23 cellular contexts compared by ENCODE assay signal in the genomic region with DNA sequence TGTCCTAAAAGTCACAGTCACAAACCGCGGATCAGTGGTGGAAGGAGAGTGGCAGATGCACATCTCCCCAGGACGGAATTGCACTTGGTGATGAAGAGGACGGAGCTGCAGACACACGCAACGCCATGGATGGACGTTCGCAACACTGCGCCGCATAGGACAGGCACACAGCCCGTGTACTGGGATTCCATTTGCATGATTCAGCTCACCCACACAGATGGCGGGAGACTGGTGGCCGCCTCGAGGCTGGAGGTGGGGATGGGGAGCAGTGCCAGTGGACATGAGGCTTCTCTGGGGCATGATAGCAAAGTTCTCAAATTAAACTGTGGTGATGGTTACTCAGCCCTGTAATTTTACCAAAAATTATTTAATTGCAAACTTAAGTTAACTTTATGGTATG. TPM values are rescaled to one million over a fixed set of nuclear protein-coding genes. Genes with fewer than 3 reads are reported as not detected.
DNase-seq lines count a peak whose midpoint lies in the region; ATAC-seq, FAIRE-seq and TF ChIP-seq lines count a peak whose summit lies in the region.
"Had no signal": no experiment of that assay in that cellular context is flagged by ENCODE, and none has a peak within 500 bp of the region (broad histone marks: within the 10 kb centered on the region; RNA-seq: fewer than 3 reads in every experiment).

No MANE protein-coding gene starts in this region.

- peaks cover 13% of the 10 kb centered on the region for H3K27me3 ChIP-seq in IMR-90 (ENCODE audit: control insufficient read depth, insufficient read depth, low read length)
- peaks cover 0 to 9% (median 5%) of the 10 kb centered on the region in 4 experiments; a peak in 5 of 7 replicates for H3K27me3 ChIP-seq in H1 (replicated peaks in 1 of 4; ENCODE audit: control insufficient read depth in 3 of 4, extremely low read depth in 1 of 4, insufficient read depth in 3 of 4, low read length in 3 of 4)
- peaks cover 13% of the 10 kb centered on the region for H3K27me3 ChIP-seq in osteoblast (ENCODE audit: insufficient read depth, low read length)
- peaks cover 4 to 9% of the 10 kb centered on the region in 2 experiments; a peak in 2 of 5 replicates for H3K27me3 ChIP-seq in HepG2 (ENCODE audit: control insufficient read depth in 1 of 2, insufficient read depth in 2 of 2, low read length in 2 of 2)
- H3K27me3 ChIP-seq: dorsolateral prefrontal cortex had no signal

- peaks cover 3% of the 10 kb centered on the region; the same call in 1 of the 2 replicates for H3K4me1 ChIP-seq in IMR-90 (ENCODE audit: control insufficient read depth, insufficient read depth, low read length)
- no peaks in the 10 kb centered on the region; a peak in 1 of 7 replicates for H3K4me1 ChIP-seq in H1 (replicated peaks in 1 of 4; ENCODE audit: control insufficient read depth in 3 of 4, insufficient read depth in 4 of 4, low read length in 3 of 4)
- peaks cover 19% of the 10 kb centered on the region for H3K4me1 ChIP-seq in osteoblast (ENCODE audit: insufficient read depth, low read length)
- no peaks in the 10 kb centered on the region for H3K4me1 ChIP-seq in HepG2 (ENCODE audit: insufficient read depth, low read length)
- H3K4me1 ChIP-seq: SJCRH30 had no signal

- no peak overlapping the region for H3K4me3 ChIP-seq in IMR-90 (ENCODE audit: insufficient read depth, low read depth, low read length)
- no peak overlapping the region for H3K4me3 ChIP-seq in H1 (ENCODE audit: extremely low read depth in 1 of 4, insufficient read depth in 2 of 4, low read depth in 3 of 4, low read length in 4 of 4)
- H3K4me3 ChIP-seq in osteoblast (ENCODE audit: insufficient read depth, low read length), result no peak overlapping the region
- H3K4me3 ChIP-seq in HepG2 (replicated peaks in 1 of 3; ENCODE audit: insufficient read depth in 1 of 3, low read depth in 2 of 3, low read length in 3 of 3), result no peak overlapping the region
- H3K4me3 ChIP-seq: GM23338, SJCRH30 had no signal

- H4K20me1 ChIP-seq in IMR-90 (ENCODE audit: insufficient read depth, low read length) (peaks cover 70% of the 10 kb centered on the region), H1 (replicated peaks in 1 of 2; ENCODE audit: control insufficient read depth in 1 of 2, insufficient read depth in 2 of 2, low read length in 2 of 2) (peaks cover 0 to 9% of the 10 kb centered on the region in 2 experiments), osteoblast (ENCODE audit: insufficient read depth, low read length) (peaks cover 62% of the 10 kb centered on the region), HepG2 (ENCODE audit: insufficient read depth, low read length) (peaks cover 4% of the 10 kb centered on the region; the same call in 1 of the 2 replicates)

- no peak overlapping the region for H3K9ac ChIP-seq in IMR-90 (ENCODE audit: low read depth, low read length)
- H3K9ac ChIP-seq in H1 (replicated peaks in 1 of 4; ENCODE audit: extremely low read depth in 1 of 4, low read depth in 3 of 4, low read length in 3 of 4), result peak overlapping the region in 1 of 4 experiments; percentile 11; a peak in 1 of 7 replicates
- H3K9ac ChIP-seq in HepG2 (ENCODE audit: insufficient read depth, low read depth, low read length), result no peak overlapping the region

- H4K8ac ChIP-seq in IMR-90 (ENCODE audit: low read depth in 2 of 2, low read length in 2 of 2) (no peak overlapping the region), H1 (ENCODE audit: extremely low read depth, insufficient read depth, low read length) (peak overlapping the region; percentile 57; the same call in 1 of the 2 replicates)

- no peak overlapping the region for H2AK5ac ChIP-seq in IMR-90 (ENCODE audit: low read depth, low read length)
- H2AK5ac ChIP-seq in H1 (ENCODE audit: low read depth, low read length), result no peak overlapping the region

- no peak overlapping the region for H3K4ac ChIP-seq in IMR-90 (ENCODE audit: low read depth, low read length)
- no peak overlapping the region for H3K4ac ChIP-seq in H1 (replicated peaks; ENCODE audit: insufficient read length, low read depth, low read length)

- POLR2A ChIA-PET in IMR-90 (lab: Charles Lee; ENCODE audit: unreplicated experiment) (no interaction called here), H1 (lab: Charles Lee; ENCODE audit: partially characterized antibody) (no interaction called here), HepG2 (lab: Yijun Ruan, JAX) (no interaction called here)

- 86% methylated on average over 2 of the region's 14 CpGs; no CpG with 5 or more reads in 1 of the 2 experiments for WGBS in IMR-90 (ENCODE audit: extremely low coverage in 2 of 2, insufficient read length in 1 of 2), 2 experiments
- WGBS in H1 (ENCODE audit: extremely low coverage in 1 of 2, insufficient coverage in 1 of 2, insufficient read length in 1 of 2, insufficient replicate concordance in 2 of 2, low coverage in 1 of 2, low lambda C conversion rate in 2 of 2, missing lambda C conversion rate in 1 of 2), 2 experiments, result 95% methylated on average over 14 of the region's 14 CpGs; no CpG with 5 or more reads in 1 of the 2 experiments
- WGBS in HepG2 (ENCODE audit: low lambda C conversion rate), result 98% methylated on average over 14 of the region's 14 CpGs

- H3K36me3 ChIP-seq in IMR-90 (ENCODE audit: control insufficient read depth, insufficient read depth, low read length), result peaks cover 9% of the 10 kb centered on the region
- H3K36me3 ChIP-seq in H1 (ENCODE audit: control insufficient read depth in 2 of 4, insufficient read depth in 4 of 4, low read length in 3 of 4), result no peaks in the 10 kb centered on the region
- H3K36me3 ChIP-seq in osteoblast (ENCODE audit: insufficient read depth, low read length), result no peaks in the 10 kb centered on the region
- peaks cover 0 to 8% of the 10 kb centered on the region in 2 experiments; a peak in 1 of 5 replicates for H3K36me3 ChIP-seq in HepG2 (replicated peaks in 1 of 2; ENCODE audit: control insufficient read depth in 1 of 2, insufficient read depth in 2 of 2, low read length in 2 of 2)
- H3K36me3 ChIP-seq: SJCRH30 had no signal

- no peaks in the 10 kb centered on the region for H3K23me2 ChIP-seq in H1 (ENCODE audit: low read depth, low read length)

- no peak for FAIRE-seq in H1 (lab: Jason Lieb, UNC)
- no peak for FAIRE-seq in HepG2 (lab: Jason Lieb, UNC)

- H2BK15ac ChIP-seq in IMR-90 (ENCODE audit: low read depth, low read length) (no peak overlapping the region), H1 (ENCODE audit: low read length) (no peak overlapping the region)

- no peak overlapping the region for H3K4me2 ChIP-seq in IMR-90 (ENCODE audit: low read depth, low read length)
- H3K4me2 ChIP-seq in H1 (ENCODE audit: insufficient read depth in 1 of 2, low read depth in 2 of 2, low read length in 2 of 2), result no peak overlapping the region
- peak overlapping the region; percentile 3 for H3K4me2 ChIP-seq in osteoblast (ENCODE audit: insufficient read depth, low read length)
- no peak overlapping the region for H3K4me2 ChIP-seq in HepG2 (ENCODE audit: low read depth, low read length)
- H3K4me2 ChIP-seq: GM23338 had no signal

- peaks cover 0 to 52% of the 10 kb centered on the region in 2 experiments; a peak in 1 of 4 replicates for H3K79me2 ChIP-seq in H1 (ENCODE audit: control insufficient read depth in 1 of 2, insufficient read depth in 2 of 2, low read length in 2 of 2)
- H3K79me2 ChIP-seq in osteoblast (ENCODE audit: insufficient read depth, low read length), result peaks cover 76% of the 10 kb centered on the region
- peaks cover 23% of the 10 kb centered on the region for H3K79me2 ChIP-seq in HepG2 (ENCODE audit: insufficient read depth, low read length)

- no peak overlapping the region for H3K56ac ChIP-seq in IMR-90 (ENCODE audit: extremely low read depth, insufficient read depth, low read length)
- H3K56ac ChIP-seq in H1 (replicated peaks; ENCODE audit: insufficient read length, low read depth, low read length), result no peak overlapping the region

- H3K79me1 ChIP-seq in IMR-90 (ENCODE audit: low read depth in 1 of 2, low read length in 2 of 2) (peaks cover 28 to 72% of the 10 kb centered on the region in 2 experiments), H1 (ENCODE audit: low read depth, low read length) (peaks cover 24% of the 10 kb centered on the region)

- in situ Hi-C loops in IMR-90 (cut with MboI; ENCODE audit: low sequenced_read_pairs), result no loop called here
- in situ Hi-C loops in HepG2 (cut with HindIII; ENCODE audit: extremely low pct_ligation_motif_present, low pct_unique_long_range_greater_than_20kb), result no loop called here

- CTCF ChIA-PET in IMR-90 (lab: Yijun Ruan, JAX) (no interaction called here), H1 (lab: Charles Lee; ENCODE audit: partially characterized antibody) (interaction anchor here (1.1 to 2.6 kb wide), 3 partner anchors 8 to 100 kb away, joined by 3 to 12 read pairs (median 4); no protein-coding TSS in a partner anchor), HepG2 (lab: Yijun Ruan, JAX; ENCODE audit: low intra/inter-chr PET ratio, low total read pairs) (no interaction called here)

- H2AK9ac ChIP-seq in IMR-90 (replicated peaks; ENCODE audit: low read depth, low read length, poor library complexity), result peak overlapping the region; percentile 58

- H2BK120ac ChIP-seq in IMR-90 (ENCODE audit: low read depth, low read length) (no peak overlapping the region), H1 (replicated peaks; ENCODE audit: low read depth, low read length) (no peak overlapping the region)

- peak; percentile 78 for DNase-seq in A172 (ENCODE audit: low spot score)
- peak; percentile 31 for DNase-seq in IMR-90
- no peak for DNase-seq in H1 (ENCODE audit: low read depth in 1 of 2, low spot score in 2 of 2)
- DNase-seq in osteoblast (ENCODE audit: insufficient read length, low spot score, missing footprints), result peak; percentile 92
- no peak for DNase-seq in HepG2 (ENCODE audit: low spot score)
- DNase-seq in NOMO-1 treated with dmso at 0.1 percent for 144 hours (lab: John Stamatoyannopoulos, UW; ENCODE audit: unreplicated experiment), result no peak
- DNase-seq: activated CD4-positive, alpha-beta T cell treated with anti-CD3 and anti-CD28 coated beads, Interleukin-2, amount 50 U/mL, for 4 hours; activated gamma-delta T cell; CD4-positive, CD25-positive, alpha-beta regulatory T cell; left colon; midbrain; MV-4-11; NCI-H187; NCI-H774; SJCRH30 had no signal

- TF ChIP-seq POLR2A in IMR-90 (IDR thresholded peaks at IDR 0.05; ENCODE audit: low read depth, low read length), result no peak
- no peak for TF ChIP-seq POLR2A in H1 (IDR thresholded peaks at IDR 0.05; ENCODE audit: control extremely low read depth in 1 of 2, low read depth in 2 of 2, low read length in 2 of 2)
- TF ChIP-seq POLR2A in HepG2 (IDR thresholded peaks at IDR 0.05; ENCODE audit: insufficient read depth in 1 of 2, low read depth in 2 of 2, low read length in 2 of 2), result no peak

- TF ChIP-seq CTCF in IMR-90 (conservative IDR thresholded peaks at IDR 0.05; ENCODE audit: low read depth, low read length) (no peak), H1 (IDR thresholded peaks at IDR 0.05; ENCODE audit: control extremely low read depth in 1 of 3, insufficient read depth in 1 of 3, low read depth in 1 of 3, low read length in 3 of 3) (no peak), osteoblast (IDR thresholded peaks at IDR 0.05; ENCODE audit: extremely low read depth, low read depth, low read length) (no peak), HepG2 (CRISPR knock-in tag; IDR thresholded peaks at IDR 0.05) (no peak)

- TF ChIP-seq RAD21 in IMR-90 (IDR thresholded peaks at IDR 0.05; ENCODE audit: low read length) (no peak), H1 (IDR thresholded peaks at IDR 0.05 in 1 of 2, conservative IDR thresholded peaks at IDR 0.05 in 1 of 2; ENCODE audit: low read depth in 2 of 2, low read length in 2 of 2) (no peak), HepG2 (CRISPR knock-in tag; IDR thresholded peaks at IDR 0.05) (no peak)

- dilution Hi-C loops in IMR-90 (cut with HindIII; ENCODE audit: low sequenced_read_pairs, unreplicated experiment), result no loop called here

- intact Hi-C loops in IMR-90 (cut with micrococcal nuclease), result no loop called here
- intact Hi-C loops in HepG2 (cut with micrococcal nuclease; ENCODE audit: unreplicated experiment), result no loop called here

- BruUV-seq in IMR-90 (replicated peaks; lab: Mats Ljungman, UMichigan) (no TSS peak), HepG2 (replicated peaks; lab: Mats Ljungman, UMichigan) (no TSS peak)

- peaks cover 18% of the 10 kb centered on the region for H3K9me1 ChIP-seq in IMR-90 (ENCODE audit: insufficient read depth, low read length)

- ATAC-seq in IMR-90 (ENCODE audit: low read depth) (no peak; the same call in 1 of the 2 replicates), HG03025 (IDR thresholded peaks at IDR 0.05; ENCODE audit: low FRiP score, unreplicated experiment) (no peak), HepG2 (no peak), HG03135 (IDR thresholded peaks at IDR 0.05; ENCODE audit: unreplicated experiment) (no peak)
- ATAC-seq: GM23338, left colon had no signal

- H3K14ac ChIP-seq in IMR-90 (replicated peaks; ENCODE audit: low read depth, low read length) (no peak overlapping the region), H1 (ENCODE audit: insufficient read length) (no peak overlapping the region)

- H3K18ac ChIP-seq in IMR-90 (ENCODE audit: low read depth, low read length) (no peak overlapping the region), H1 (ENCODE audit: extremely low read depth, low read length) (no peak overlapping the region)

- no peak overlapping the region for H2BK12ac ChIP-seq in H1 (ENCODE audit: low read depth, low read length)

- H4K5ac ChIP-seq in IMR-90 (ENCODE audit: low read depth, low read length) (no peak overlapping the region), H1 (ENCODE audit: insufficient read length, low read depth, low read length) (no peak overlapping the region)

- H4K91ac ChIP-seq in IMR-90 (ENCODE audit: insufficient read depth, low read depth, low read length) (no peak overlapping the region), H1 (replicated peaks; ENCODE audit: insufficient read length, low read length) (no peak overlapping the region)

- no peak overlapping the region for H3K23ac ChIP-seq in IMR-90 (ENCODE audit: low read depth, low read length)
- no peak overlapping the region for H3K23ac ChIP-seq in H1 (ENCODE audit: insufficient read length)

- no peak overlapping the region for H3K27ac ChIP-seq in IMR-90 (ENCODE audit: insufficient read depth, low read length)
- H3K27ac ChIP-seq in H1 (ENCODE audit: low read depth, low read length), result no peak overlapping the region
- H3K27ac ChIP-seq in osteoblast (ENCODE audit: low read depth, low read length), result peak overlapping the region; percentile 39
- no peak overlapping the region for H3K27ac ChIP-seq in HepG2 (ENCODE audit: extremely low read length, insufficient read depth, low read length)
- H3K27ac ChIP-seq: SJCRH30 had no signal

- no peak for TF ChIP-seq EP300 in H1 (IDR thresholded peaks at IDR 0.05; ENCODE audit: borderline replicate concordance in 1 of 2, low read depth in 2 of 2, low read length in 2 of 2)
- TF ChIP-seq EP300 in HepG2 (IDR thresholded peaks at IDR 0.05; ENCODE audit: low read depth in 2 of 2, low read length in 2 of 2), result no peak
- TF ChIP-seq EP300 in HepG2 (CRISPR knock-in tag; IDR thresholded peaks at IDR 0.05; ENCODE audit: borderline replicate concordance), result no peak

- H2AFZ ChIP-seq in IMR-90 (replicated peaks; ENCODE audit: low read length, poor library complexity) (peak overlapping the region; percentile 8), H1 (ENCODE audit: low read length) (no peak overlapping the region), osteoblast (ENCODE audit: low read length) (no peak overlapping the region), HepG2 (ENCODE audit: low read length) (no peak overlapping the region)
- H2AFZ ChIP-seq: GM23338 had no signal

- H3K9me3 ChIP-seq in IMR-90 (ENCODE audit: control insufficient read depth, insufficient read depth, low read length), result peaks cover 4% of the 10 kb centered on the region
- H3K9me3 ChIP-seq in H1 (ENCODE audit: insufficient read depth in 2 of 2, low read depth in 1 of 2, low read length in 1 of 2), result no peaks in the 10 kb centered on the region
- H3K9me3 ChIP-seq in osteoblast (ENCODE audit: low read depth, low read length), result no peaks in the 10 kb centered on the region
- H3K9me3 ChIP-seq in HepG2 (ENCODE audit: low read length), result no peaks in the 10 kb centered on the region
- H3K9me3 ChIP-seq: SJCRH30 had no signal

- no peak overlapping the region for H2BK20ac ChIP-seq in IMR-90 (ENCODE audit: low read depth, low read length)
- no peak overlapping the region for H2BK20ac ChIP-seq in H1 (ENCODE audit: low read length)

- no peak overlapping the region for H2BK5ac ChIP-seq in IMR-90 (ENCODE audit: low read depth, low read length, poor library complexity, severe bottlenecking)
- no peak overlapping the region for H2BK5ac ChIP-seq in H1 (ENCODE audit: low read depth, low read length)

RNA-seq across cellular contexts. Expression of gene DUSP8, which starts 37.4 kb away (rescaled TPM):
- 2.9 and 5.1 TPM in 2 replicates for total RNA-seq in A172 (2014; rRNA removed; shearing (Covaris generic))
- total RNA-seq in IMR-90 (2012; rRNA removed), result 0.28 and 0.72 TPM in 2 replicates
- polyA plus RNA-seq in IMR-90 (2012; rRNA removed), result 4.2 and 4.7 TPM in 2 replicates
- 2.4 and 4.6 TPM in 2 replicates for polyA plus RNA-seq in IMR-90 (2012; cell fraction: cytosol; rRNA removed)
- polyA plus RNA-seq in IMR-90 (2012; cell fraction: nucleus; rRNA removed; ENCODE audit: low replicate concordance), result 12.8 and 22.4 TPM in 2 replicates
- total RNA-seq in H1 (2021; fragmentation: NEBNext Ultra II Directional; extraction: Animal tissue kit (Norgen Biotek cat#: 25700)), result 2.1 and 2.8 TPM in 2 replicates
- 3.6 and 4.1 TPM in 2 replicates for polyA plus RNA-seq in H1 (2011; rRNA removed)
- 2.4 TPM for polyA plus RNA-seq in H1 (2011; cell fraction: cytosol; rRNA removed)
- 4.9 TPM for polyA plus RNA-seq in H1 (2011; cell fraction: nucleus; rRNA removed)
- polyA plus RNA-seq in H1 (2012, experiment 1 of 2), result 2.1 to 5.2 TPM (median 4.3 TPM) in 4 replicates
- polyA plus RNA-seq in H1 (2012, experiment 2 of 2), result 1.3 TPM
- polyA plus RNA-seq in H1 (2013, experiment 1 of 2), result 1.7 TPM
- 2.1 TPM for polyA plus RNA-seq in H1 (2013, experiment 2 of 2)
- 0.90 and 5.2 TPM in 2 replicates for polyA minus RNA-seq in H1 (2011; rRNA and poly(A)+ RNA removed)
- polyA minus RNA-seq in H1 (2011; cell fraction: cytosol; rRNA and poly(A)+ RNA removed), result 2.0 TPM
- polyA minus RNA-seq in H1 (2011; cell fraction: nucleus; rRNA and poly(A)+ RNA removed), result 1.7 TPM
- total RNA-seq in osteoblast, result under 0.01 TPM in 2 replicates
- total RNA-seq in HepG2 (2016; rRNA removed; fragmentation: Illumina TruSeq; extraction: Trizol), result 0.95 and 1.8 TPM in 2 replicates
- total RNA-seq in HepG2 (2016; cell fraction: cytosol; rRNA removed; fragmentation: Illumina TruSeq; extraction: Trizol; ENCODE audit: low read depth), result 0.30 and 0.62 TPM in 2 replicates
- total RNA-seq in HepG2 (2016; cell fraction: insoluble cytoplasmic fraction; rRNA removed; fragmentation: Illumina TruSeq; extraction: Trizol), result 1.1 and 2.2 TPM in 2 replicates
- total RNA-seq in HepG2 (2016; cell fraction: membrane; rRNA removed; fragmentation: Illumina TruSeq; extraction: Trizol), result 1.2 and 1.3 TPM in 2 replicates
- total RNA-seq in HepG2 (2016; cell fraction: nucleus; rRNA removed; fragmentation: Illumina TruSeq; extraction: Trizol), result 1.1 and 1.3 TPM in 2 replicates
- 8.0 and 15.4 TPM in 2 replicates for polyA plus RNA-seq in HepG2 (2011; rRNA removed)
- 7.3 and 9.2 TPM in 2 replicates for polyA plus RNA-seq in HepG2 (2011; cell fraction: cytosol; rRNA removed)
- polyA plus RNA-seq in HepG2 (2011; cell fraction: nucleus; rRNA removed), result 11.7 and 12.2 TPM in 2 replicates
- polyA plus RNA-seq in HepG2 (2012), result 13.2 and 23.6 TPM in 2 replicates
- 0.49 and 1.5 TPM in 2 replicates for polyA plus RNA-seq in HepG2 (2016; cell fraction: cytosol; fragmentation: Illumina TruSeq; extraction: Trizol; ENCODE audit: low read depth)
- polyA plus RNA-seq in HepG2 (2016; cell fraction: insoluble cytoplasmic fraction; fragmentation: Illumina TruSeq; extraction: Trizol; ENCODE audit: low read depth), result 3.4 and 4.9 TPM in 2 replicates
- polyA plus RNA-seq in HepG2 (2016; cell fraction: membrane; fragmentation: Illumina TruSeq; extraction: Trizol; ENCODE audit: low read depth), result 2.0 and 2.8 TPM in 2 replicates
- 5.9 and 6.8 TPM in 2 replicates for polyA plus RNA-seq in HepG2 (2016; cell fraction: nucleus; fragmentation: Illumina TruSeq; extraction: Trizol; ENCODE audit: insufficient read depth, low read depth)
- 5.4 and 14.1 TPM in 2 replicates for polyA minus RNA-seq in HepG2 (2011; rRNA and poly(A)+ RNA removed; ENCODE audit: low replicate concordance)
- 4.0 and 5.3 TPM in 2 replicates for polyA minus RNA-seq in HepG2 (2011; cell fraction: cytosol; rRNA and poly(A)+ RNA removed)
- polyA minus RNA-seq in HepG2 (2011; cell fraction: nucleus; rRNA and poly(A)+ RNA removed), result 0.90 and 3.0 TPM in 2 replicates
- total RNA-seq: OCI-LY7 had no signal

RNA-seq across cellular contexts. Expression of gene MOB2, which starts 48.1 kb away (rescaled TPM):
- total RNA-seq in A172 (2014; rRNA removed; shearing (Covaris generic)), result 22.4 and 25.8 TPM in 2 replicates
- total RNA-seq in IMR-90 (2012; rRNA removed) (21.4 and 23.7 TPM in 2 replicates), osteoblast (28.2 and 29.8 TPM in 2 replicates), HepG2 (2016; rRNA removed; fragmentation: Illumina TruSeq; extraction: Trizol) (21.8 and 22.3 TPM in 2 replicates)
- polyA plus RNA-seq in IMR-90 (2012; rRNA removed) (36.2 and 40.7 TPM in 2 replicates), H1 (2011; rRNA removed) (28.2 and 28.5 TPM in 2 replicates), HepG2 (2011; rRNA removed) (27.7 and 37.6 TPM in 2 replicates)
- polyA plus RNA-seq in IMR-90 (2012; cell fraction: cytosol; rRNA removed), result 18.3 and 31.6 TPM in 2 replicates
- polyA plus RNA-seq in IMR-90 (2012; cell fraction: nucleus; rRNA removed; ENCODE audit: low replicate concordance), result 48.7 and 84.0 TPM in 2 replicates
- 18.3 and 18.6 TPM in 2 replicates for total RNA-seq in H1 (2021; fragmentation: NEBNext Ultra II Directional; extraction: Animal tissue kit (Norgen Biotek cat#: 25700))
- polyA plus RNA-seq in H1 (2011; cell fraction: cytosol; rRNA removed), result 37.2 TPM
- polyA plus RNA-seq in H1 (2011; cell fraction: nucleus; rRNA removed), result 34.8 TPM
- 15.1 to 24.8 TPM (median 22.8 TPM) in 4 replicates for polyA plus RNA-seq in H1 (2012, experiment 1 of 2)
- 22.6 TPM for polyA plus RNA-seq in H1 (2012, experiment 2 of 2)
- 9.6 TPM for polyA plus RNA-seq in H1 (2013, experiment 1 of 2)
- polyA plus RNA-seq in H1 (2013, experiment 2 of 2), result 9.7 TPM
- 33.6 and 38.3 TPM in 2 replicates for polyA minus RNA-seq in H1 (2011; rRNA and poly(A)+ RNA removed)
- polyA minus RNA-seq in H1 (2011; cell fraction: cytosol; rRNA and poly(A)+ RNA removed), result 17.2 TPM
- 14.7 TPM for polyA minus RNA-seq in H1 (2011; cell fraction: nucleus; rRNA and poly(A)+ RNA removed)
- 10.4 and 12.3 TPM in 2 replicates for total RNA-seq in HepG2 (2016; cell fraction: cytosol; rRNA removed; fragmentation: Illumina TruSeq; extraction: Trizol; ENCODE audit: low read depth)
- total RNA-seq in HepG2 (2016; cell fraction: insoluble cytoplasmic fraction; rRNA removed; fragmentation: Illumina TruSeq; extraction: Trizol), result 21.2 and 23.8 TPM in 2 replicates
- total RNA-seq in HepG2 (2016; cell fraction: membrane; rRNA removed; fragmentation: Illumina TruSeq; extraction: Trizol), result 16.9 and 20.1 TPM in 2 replicates
- 12.2 and 12.9 TPM in 2 replicates for total RNA-seq in HepG2 (2016; cell fraction: nucleus; rRNA removed; fragmentation: Illumina TruSeq; extraction: Trizol)
- polyA plus RNA-seq in HepG2 (2011; cell fraction: cytosol; rRNA removed), result 24.6 and 33.1 TPM in 2 replicates
- polyA plus RNA-seq in HepG2 (2011; cell fraction: nucleus; rRNA removed), result 72.4 and 74.8 TPM in 2 replicates
- polyA plus RNA-seq in HepG2 (2012), result 15.8 and 25.3 TPM in 2 replicates
- 8.6 and 10.0 TPM in 2 replicates for polyA plus RNA-seq in HepG2 (2016; cell fraction: cytosol; fragmentation: Illumina TruSeq; extraction: Trizol; ENCODE audit: low read depth)
- 23.8 and 24.4 TPM in 2 replicates for polyA plus RNA-seq in HepG2 (2016; cell fraction: insoluble cytoplasmic fraction; fragmentation: Illumina TruSeq; extraction: Trizol; ENCODE audit: low read depth)
- polyA plus RNA-seq in HepG2 (2016; cell fraction: membrane; fragmentation: Illumina TruSeq; extraction: Trizol; ENCODE audit: low read depth), result 15.0 and 16.7 TPM in 2 replicates
- polyA plus RNA-seq in HepG2 (2016; cell fraction: nucleus; fragmentation: Illumina TruSeq; extraction: Trizol; ENCODE audit: insufficient read depth, low read depth), result 23.4 and 24.8 TPM in 2 replicates
- 21.3 and 36.0 TPM in 2 replicates for polyA minus RNA-seq in HepG2 (2011; rRNA and poly(A)+ RNA removed; ENCODE audit: low replicate concordance)
- polyA minus RNA-seq in HepG2 (2011; cell fraction: cytosol; rRNA and poly(A)+ RNA removed), result 7.4 and 16.7 TPM in 2 replicates
- polyA minus RNA-seq in HepG2 (2011; cell fraction: nucleus; rRNA and poly(A)+ RNA removed), result 8.7 and 9.8 TPM in 2 replicates

RNA-seq across cellular contexts. Expression of gene KRTAP5-1, which starts 50.4 kb away (rescaled TPM):
- not detected in 2 replicates for total RNA-seq in A172 (2014; rRNA removed; shearing (Covaris generic))
- total RNA-seq in IMR-90 (2012; rRNA removed) (not detected in 2 replicates), osteoblast (not detected in 2 replicates), HepG2 (2016; rRNA removed; fragmentation: Illumina TruSeq; extraction: Trizol) (not detected in 2 replicates)
- polyA plus RNA-seq in IMR-90 (2012; rRNA removed) (not detected in 2 replicates), H1 (2011; rRNA removed) (not detected in 2 replicates), HepG2 (2011; rRNA removed) (not detected in 2 replicates)
- polyA plus RNA-seq in IMR-90 (2012; cell fraction: cytosol; rRNA removed), result not detected in 2 replicates
- polyA plus RNA-seq in IMR-90 (2012; cell fraction: nucleus; rRNA removed; ENCODE audit: low replicate concordance), result not detected in 2 replicates
- not detected in 2 replicates for total RNA-seq in H1 (2021; fragmentation: NEBNext Ultra II Directional; extraction: Animal tissue kit (Norgen Biotek cat#: 25700))
- not detected for polyA plus RNA-seq in H1 (2011; cell fraction: cytosol; rRNA removed)
- polyA plus RNA-seq in H1 (2011; cell fraction: nucleus; rRNA removed), result not detected
- 0.27 TPM in 1 of 4 replicates, not detected in the others for polyA plus RNA-seq in H1 (2012, experiment 1 of 2)
- not detected for polyA plus RNA-seq in H1 (2012, experiment 2 of 2)
- polyA plus RNA-seq in H1 (2013, experiment 1 of 2), result not detected
- not detected for polyA plus RNA-seq in H1 (2013, experiment 2 of 2)
- not detected in 2 replicates for polyA minus RNA-seq in H1 (2011; rRNA and poly(A)+ RNA removed)
- polyA minus RNA-seq in H1 (2011; cell fraction: cytosol; rRNA and poly(A)+ RNA removed), result not detected
- polyA minus RNA-seq in H1 (2011; cell fraction: nucleus; rRNA and poly(A)+ RNA removed), result not detected
- not detected in 2 replicates for total RNA-seq in HepG2 (2016; cell fraction: cytosol; rRNA removed; fragmentation: Illumina TruSeq; extraction: Trizol; ENCODE audit: low read depth)
- total RNA-seq in HepG2 (2016; cell fraction: insoluble cytoplasmic fraction; rRNA removed; fragmentation: Illumina TruSeq; extraction: Trizol), result not detected in 2 replicates
- total RNA-seq in HepG2 (2016; cell fraction: membrane; rRNA removed; fragmentation: Illumina TruSeq; extraction: Trizol), result not detected in 2 replicates
- total RNA-seq in HepG2 (2016; cell fraction: nucleus; rRNA removed; fragmentation: Illumina TruSeq; extraction: Trizol), result not detected in 2 replicates
- not detected in 2 replicates for polyA plus RNA-seq in HepG2 (2011; cell fraction: cytosol; rRNA removed)
- not detected in 2 replicates for polyA plus RNA-seq in HepG2 (2011; cell fraction: nucleus; rRNA removed)
- 0.25 and 0.99 TPM in 2 replicates for polyA plus RNA-seq in HepG2 (2012)
- polyA plus RNA-seq in HepG2 (2016; cell fraction: cytosol; fragmentation: Illumina TruSeq; extraction: Trizol; ENCODE audit: low read depth), result not detected in 2 replicates
- not detected in 2 replicates for polyA plus RNA-seq in HepG2 (2016; cell fraction: insoluble cytoplasmic fraction; fragmentation: Illumina TruSeq; extraction: Trizol; ENCODE audit: low read depth)
- polyA plus RNA-seq in HepG2 (2016; cell fraction: membrane; fragmentation: Illumina TruSeq; extraction: Trizol; ENCODE audit: low read depth), result not detected in 2 replicates
- not detected in 2 replicates for polyA plus RNA-seq in HepG2 (2016; cell fraction: nucleus; fragmentation: Illumina TruSeq; extraction: Trizol; ENCODE audit: insufficient read depth, low read depth)
- polyA minus RNA-seq in HepG2 (2011; rRNA and poly(A)+ RNA removed; ENCODE audit: low replicate concordance), result not detected in 2 replicates
- not detected in 2 replicates for polyA minus RNA-seq in HepG2 (2011; cell fraction: cytosol; rRNA and poly(A)+ RNA removed)
- polyA minus RNA-seq in HepG2 (2011; cell fraction: nucleus; rRNA and poly(A)+ RNA removed), result not detected in 2 replicates
- total RNA-seq: CD4-positive, CD25-positive, alpha-beta regulatory T cell; dorsolateral prefrontal cortex; epithelial cell of proximal tubule; GM23338; left colon; OCI-LY7; renal cortical epithelial cell; SJCRH30 had no signal
- polyA plus RNA-seq: CD4-positive, CD25-positive, alpha-beta regulatory T cell; GM23338; neural cell had no signal

Comparison
In these comparisons a context has a peak if more than half of its experiments do, and no peak if none do; other contexts are left out.
1. DNase-seq: peak in A172 (single experiment), IMR-90 (single experiment) and osteoblast (single experiment); none in H1 (0 of 2), HepG2 (single experiment) and NOMO-1 treated with dmso at 0.1 percent for 144 hours (single experiment).